18 cellular contexts compared by ENCODE assay signal in genomic region chr10:128086003-128086863, GRCh38. TPM values are rescaled to one million over a fixed set of nuclear protein-coding genes. Genes with fewer than 3 reads are reported as not detected.
A peak's percentile ranks its signal among the peaks of the same experiment; 100 is the strongest.
DNase-seq lines count a peak whose midpoint lies in the region; ATAC-seq, FAIRE-seq and TF ChIP-seq lines count a peak whose summit lies in the region.
"Had no signal": no experiment of that assay in that cellular context is flagged by ENCODE, and none has a peak within 500 bp of the region (broad histone marks: within the 10 kb centered on the region; RNA-seq: fewer than 3 reads in every experiment).

No MANE protein-coding gene starts in this region.

- H3K36me3 Mint-ChIP-seq in nephron progenitor cell (ENCODE audit: low read depth): no peaks in the 10 kb centered on the region

- H3K36me3 ChIP-seq in right atrium auricular region (no peaks in the 10 kb centered on the region), GM12878 (ENCODE audit: control insufficient read depth in 2 of 2, insufficient read depth in 2 of 2, low read length in 1 of 2) (no peaks in the 10 kb centered on the region), HepG2 (replicated peaks in 1 of 2; ENCODE audit: control insufficient read depth in 1 of 2, insufficient read depth in 2 of 2, low read length in 2 of 2) (no peaks in the 10 kb centered on the region)

- ATAC-seq in GM12878 (peak; percentile 21; the same call in 2 of the 3 replicates), HepG2 (peak; percentile 82)
- ATAC-seq: T-cell had no signal

- TF ChIP-seq POLR2A in GM12878 (IDR thresholded peaks at IDR 0.05; ENCODE audit: low read depth, low read length) (no peak), HepG2 (IDR thresholded peaks at IDR 0.05; ENCODE audit: insufficient read depth in 1 of 2, low read depth in 2 of 2, low read length in 2 of 2) (no peak)

- H2AFZ ChIP-seq in GM12878 (ENCODE audit: control insufficient read depth, low read depth, low read length) (no peak overlapping the region), HepG2 (ENCODE audit: low read length) (no peak overlapping the region)

- no peaks in the 10 kb centered on the region for H3K9me3 Mint-ChIP-seq in nephron progenitor cell
- H3K9me3 Mint-ChIP-seq: activated T-helper 2 cell treated with anti-CD3 and anti-CD28 coated beads, Interferon-gamma antibody, Interleukin-2, Interleukin-4, amounts not matched to agents 10 μg/mL and 5 μg/mL and 100 μg/mL, durations not matched to agents 14 hours and 24 hours and 36 hours; T-cell had no signal

- intact Hi-C loops in cardiac septum (cut with DNase I) (no loop called here), GM12878 (cut with micrococcal nuclease; ENCODE audit: unreplicated experiment) (no loop called here), HepG2 (cut with micrococcal nuclease; ENCODE audit: unreplicated experiment) (no loop called here)

- SMC1A ChIA-PET in GM12878 (lab: Charles Lee; ENCODE audit: uncharacterized antibody, unreplicated experiment): no interaction called here

- TF ChIP-seq CTCF in right atrium auricular region (IDR thresholded peaks at IDR 0.05) (no peak), GM12878 (IDR thresholded peaks at IDR 0.05 in 2 of 3, conservative IDR thresholded peaks at IDR 0.05 in 1 of 3; ENCODE audit: control insufficient read depth in 2 of 3, extremely low read depth in 1 of 3, insufficient read depth in 1 of 3, low read depth in 3 of 3, low read length in 3 of 3) (no peak), HepG2 (CRISPR knock-in tag; IDR thresholded peaks at IDR 0.05) (no peak), nephron progenitor cell (IDR thresholded peaks at IDR 0.05) (no peak)

- RAD21 ChIA-PET in GM12878 (lab: Charles Lee; ENCODE audit: unreplicated experiment): interaction anchor here (0.6 to 1.3 kb wide), 3 partner anchors 40 to 65 kb away, joined by 3 to 5 read pairs (median 5); no protein-coding TSS in a partner anchor

- BruUV-seq in GM12878 (replicated peaks; lab: Mats Ljungman, UMichigan) (no TSS peak), HepG2 (replicated peaks; lab: Mats Ljungman, UMichigan) (no TSS peak)

- H3K9me3 ChIP-seq in right atrium auricular region: no peaks in the 10 kb centered on the region
- no peaks in the 10 kb centered on the region for H3K9me3 ChIP-seq in GM12878 (replicated peaks; ENCODE audit: control insufficient read depth, insufficient read depth, low read length)
- no peaks in the 10 kb centered on the region for H3K9me3 ChIP-seq in HepG2 (ENCODE audit: low read length)
- H3K9me3 ChIP-seq: Caco-2 had no signal

- H3K27ac ChIP-seq in right atrium auricular region: no peak overlapping the region
- no peak overlapping the region for H3K27ac ChIP-seq in GM12878 (ENCODE audit: control insufficient read depth, insufficient read depth)
- H3K27ac ChIP-seq in HepG2 (ENCODE audit: extremely low read length, insufficient read depth, low read length): no peak overlapping the region

- H3K4me1 Mint-ChIP-seq in nephron progenitor cell: no peaks in the 10 kb centered on the region

- no peak overlapping the region for H3K4me3 Mint-ChIP-seq in nephron progenitor cell
- H3K4me3 Mint-ChIP-seq: T-cell had no signal

- no peak for TF ChIP-seq RAD21 in GM12878 (IDR thresholded peaks at IDR 0.05; ENCODE audit: insufficient read depth, low read depth, low read length)
- TF ChIP-seq RAD21 in HepG2 (CRISPR knock-in tag; IDR thresholded peaks at IDR 0.05): no peak

- H3K79me2 ChIP-seq in GM12878 (ENCODE audit: control insufficient read depth, insufficient read depth, low read length) (no peaks in the 10 kb centered on the region), HepG2 (ENCODE audit: insufficient read depth, low read length) (no peaks in the 10 kb centered on the region)

- H4K20me1 ChIP-seq in GM12878 (ENCODE audit: control insufficient read depth, insufficient read depth): no peaks in the 10 kb centered on the region
- H4K20me1 ChIP-seq in HepG2 (ENCODE audit: insufficient read depth, low read length): no peaks in the 10 kb centered on the region

- POLR2A ChIA-PET in GM12878 (lab: Charles Lee): no interaction called here
- POLR2A ChIA-PET in HepG2 (lab: Yijun Ruan, JAX): no interaction called here

- no peak overlapping the region for H3K27ac Mint-ChIP-seq in nephron progenitor cell
- H3K27ac Mint-ChIP-seq: activated T-helper 2 cell treated with anti-CD3 and anti-CD28 coated beads, Interferon-gamma antibody, Interleukin-2, Interleukin-4, amounts not matched to agents 10 μg/mL and 5 μg/mL and 100 μg/mL, durations not matched to agents 14 hours and 24 hours and 36 hours; T-cell had no signal

- no peak for FAIRE-seq in GM12878 (lab: Jason Lieb, UNC)
- FAIRE-seq in HepG2 (lab: Jason Lieb, UNC): no peak
- FAIRE-seq: endometrium, small intestine had no signal

- CTCF ChIA-PET in GM12878 (lab: Yijun Ruan, JAX) (interaction anchor here (1.1 kb wide), 1 partner anchor 51 kb away, joined by 3 read pairs; no protein-coding TSS in a partner anchor), HepG2 (lab: Yijun Ruan, JAX; ENCODE audit: low intra/inter-chr PET ratio, low total read pairs) (no interaction called here)

- H3K4me3 ChIP-seq in right atrium auricular region (no peak overlapping the region), GM12878 (no peak overlapping the region), HepG2 (replicated peaks in 1 of 3; ENCODE audit: insufficient read depth in 1 of 3, low read depth in 2 of 3, low read length in 3 of 3) (no peak overlapping the region; a peak in 1 of 6 replicates)

- no peak overlapping the region for H3K4me2 ChIP-seq in GM12878 (ENCODE audit: control insufficient read depth, insufficient read depth)
- H3K4me2 ChIP-seq in HepG2 (ENCODE audit: low read depth, low read length): peak overlapping the region; percentile 47; the same call in 1 of the 2 replicates

- H3K27me3 Mint-ChIP-seq in nephron progenitor cell (ENCODE audit: low read depth, poor library complexity): peaks cover 12% of the 10 kb centered on the region
- H3K27me3 Mint-ChIP-seq: T-cell had no signal

- in situ Hi-C loops in GM12878 (cut with MboI) (no loop called here), HepG2 (cut with HindIII; ENCODE audit: extremely low pct_ligation_motif_present, low pct_unique_long_range_greater_than_20kb) (loop anchor here (25.0 kb wide), 1 partner anchor 451 kb away; no protein-coding TSS in a partner anchor)

- peak; percentile 62 for DNase-seq in cardiac septum (ENCODE audit: low spot score)
- no peak for DNase-seq in right atrium auricular region (ENCODE audit: low spot score)
- DNase-seq in GM12878 (ENCODE audit: low read depth, low spot score): no peak
- DNase-seq in HepG2 (ENCODE audit: low spot score): no peak
- peak; percentile 26 for DNase-seq in ureter (ENCODE audit: low spot score)
- DNase-seq in NCI-H187 treated with DMSO at 0.1 percent for 48 hours (lab: John Stamatoyannopoulos, UW): no peak
- DNase-seq in nephron progenitor cell: no peak
- DNase-seq in AG08395 (ENCODE audit: low spot score): no peak
- DNase-seq: Caco-2; foreskin melanocyte; left cardiac atrium; NCI-H1048; NCI-H2107; small intestine; stimulated activated CD4-positive, alpha-beta T cell treated with anti-CD3 and anti-CD28 coated beads, Interleukin-4, amount 100 ng/mL, for 24 hours; T-cell had no signal

- 41% methylated on average over 10 of the region's 10 CpGs for WGBS in GM12878 (ENCODE audit: insufficient coverage, insufficient replicate concordance, low lambda C conversion rate, missing lambda C conversion rate)
- 0% methylated on average over 1 of the region's 10 CpGs for WGBS in HepG2 (ENCODE audit: low lambda C conversion rate)

- no peaks in the 10 kb centered on the region for H3K27me3 ChIP-seq in right atrium auricular region
- no peaks in the 10 kb centered on the region for H3K27me3 ChIP-seq in GM12878 (replicated peaks in 1 of 2; ENCODE audit: control insufficient read depth in 2 of 2, insufficient read depth in 2 of 2, low read length in 1 of 2)
- peaks cover 0 to 14% of the 10 kb centered on the region in 2 experiments; a peak in 2 of 5 replicates for H3K27me3 ChIP-seq in HepG2 (ENCODE audit: control insufficient read depth in 1 of 2, insufficient read depth in 2 of 2, low read length in 2 of 2)

- H3K4me1 ChIP-seq in right atrium auricular region (no peaks in the 10 kb centered on the region), GM12878 (ENCODE audit: control insufficient read depth, insufficient read depth, low read length) (no peaks in the 10 kb centered on the region), HepG2 (ENCODE audit: insufficient read depth, low read length) (peaks cover 16% of the 10 kb centered on the region)

- no peak for TF ChIP-seq EP300 in GM12878 (IDR thresholded peaks at IDR 0.05; ENCODE audit: borderline replicate concordance in 1 of 2, control insufficient read depth in 1 of 2, low read depth in 2 of 2, low read length in 2 of 2)
- TF ChIP-seq EP300 in HepG2 (IDR thresholded peaks at IDR 0.05; ENCODE audit: low read depth in 2 of 2, low read length in 2 of 2): no peak
- TF ChIP-seq EP300 in HepG2 (CRISPR knock-in tag; IDR thresholded peaks at IDR 0.05; ENCODE audit: borderline replicate concordance): no peak

- H3K9ac ChIP-seq in GM12878 (ENCODE audit: control insufficient read depth, insufficient read depth, low read length) (no peak overlapping the region), HepG2 (ENCODE audit: insufficient read depth, low read depth, low read length) (no peak overlapping the region)

RNA-seq across cellular contexts. Expression of gene MKI67, which starts 40.0 kb away (rescaled TPM):
- total RNA-seq in cardiac septum (1.1 TPM), right atrium auricular region (1 to 10 TPM in 1 of 2 donors, under 1 TPM in 1; 0.35 to 4.0 TPM), GM12878 (2014; rRNA removed) (72.0 and 89.6 TPM in 2 replicates), GM12878 (2014; rRNA removed; fragmentation: Illumina TruSeq; extraction: Trizol) (75.9 and 82.4 TPM in 2 replicates), GM12878 (2021) (168 and 183 TPM in 2 replicates), HepG2 (2016; rRNA removed; fragmentation: Illumina TruSeq; extraction: Trizol) (22.9 and 54.3 TPM in 2 replicates), ureter (2.6 TPM)
- total RNA-seq in GM12878 (2013; cell fraction: nucleolus; rRNA removed): 83.4 and 83.6 TPM in 2 replicates
- 35.4 TPM for polyA plus RNA-seq in GM12878 (2011; ENCODE audit: low read depth)
- polyA plus RNA-seq in GM12878 (2011; rRNA removed) (53.4 and 54.7 TPM in 2 replicates), GM12878 (2014; fragmentation: Illumina TruSeq; extraction: Trizol) (174 and 182 TPM in 2 replicates), GM12878 (2014; fragmentation: Nextera tagmentation; extraction: Ambion mirVana) (10 to 100 TPM; 22.3 to 37.5 TPM), GM12878 (2014; rRNA removed) (76.3 and 88.9 TPM in 2 replicates), GM12878 (2016; fragmentation: Nextera tagmentation; extraction: Ambion mirVana) (100 to 1,000 TPM; 143 to 148 TPM), HepG2 (2011; rRNA removed) (4.7 and 6.7 TPM in 2 replicates)
- polyA plus RNA-seq in GM12878 (2011; cell fraction: cytosol; rRNA removed): 49.7 and 61.9 TPM in 2 replicates
- 147 and 191 TPM in 2 replicates for polyA plus RNA-seq in GM12878 (2011; cell fraction: nucleus; rRNA removed)
- polyA plus RNA-seq in GM12878 (2012): 44.4 and 49.8 TPM in 2 replicates
- 51.4 and 64.0 TPM in 2 replicates for polyA minus RNA-seq in GM12878 (2011; rRNA and poly(A)+ RNA removed)
- polyA minus RNA-seq in GM12878 (2011; cell fraction: cytosol; rRNA and poly(A)+ RNA removed): 61.1 and 66.3 TPM in 2 replicates
- polyA minus RNA-seq in GM12878 (2011; cell fraction: nucleus; rRNA and poly(A)+ RNA removed): 61.4 and 96.2 TPM in 2 replicates
- total RNA-seq in HepG2 (2016; cell fraction: cytosol; rRNA removed; fragmentation: Illumina TruSeq; extraction: Trizol; ENCODE audit: low read depth): 2.3 and 2.6 TPM in 2 replicates
- total RNA-seq in HepG2 (2016; cell fraction: insoluble cytoplasmic fraction; rRNA removed; fragmentation: Illumina TruSeq; extraction: Trizol): 19.0 and 47.1 TPM in 2 replicates
- total RNA-seq in HepG2 (2016; cell fraction: membrane; rRNA removed; fragmentation: Illumina TruSeq; extraction: Trizol): 8.0 and 10.9 TPM in 2 replicates
- total RNA-seq in HepG2 (2016; cell fraction: nucleus; rRNA removed; fragmentation: Illumina TruSeq; extraction: Trizol): 63.2 and 64.1 TPM in 2 replicates
- 5.0 and 5.1 TPM in 2 replicates for polyA plus RNA-seq in HepG2 (2011; cell fraction: cytosol; rRNA removed)
- 10.0 and 14.1 TPM in 2 replicates for polyA plus RNA-seq in HepG2 (2011; cell fraction: nucleus; rRNA removed)
- 6.6 and 17.1 TPM in 2 replicates for polyA plus RNA-seq in HepG2 (2012)
- polyA plus RNA-seq in HepG2 (2016; cell fraction: cytosol; fragmentation: Illumina TruSeq; extraction: Trizol; ENCODE audit: low read depth): 1.0 and 1.3 TPM in 2 replicates
- 49.6 and 59.8 TPM in 2 replicates for polyA plus RNA-seq in HepG2 (2016; cell fraction: insoluble cytoplasmic fraction; fragmentation: Illumina TruSeq; extraction: Trizol; ENCODE audit: low read depth)
- polyA plus RNA-seq in HepG2 (2016; cell fraction: membrane; fragmentation: Illumina TruSeq; extraction: Trizol; ENCODE audit: low read depth): 2.2 and 3.0 TPM in 2 replicates
- polyA plus RNA-seq in HepG2 (2016; cell fraction: nucleus; fragmentation: Illumina TruSeq; extraction: Trizol; ENCODE audit: insufficient read depth, low read depth): 88.9 and 112 TPM in 2 replicates
- 8.0 and 51.1 TPM in 2 replicates for polyA minus RNA-seq in HepG2 (2011; rRNA and poly(A)+ RNA removed; ENCODE audit: low replicate concordance)
- 16.7 and 21.3 TPM in 2 replicates for polyA minus RNA-seq in HepG2 (2011; cell fraction: cytosol; rRNA and poly(A)+ RNA removed)
- polyA minus RNA-seq in HepG2 (2011; cell fraction: nucleus; rRNA and poly(A)+ RNA removed): 25.5 and 35.3 TPM in 2 replicates

Comparison
In these comparisons a context has a peak if more than half of its experiments do, and no peak if none do; other contexts are left out.
1. DNase-seq: peak in cardiac septum (single experiment) and ureter (single experiment); none in right atrium auricular region (single experiment), GM12878 (single experiment), HepG2 (single experiment), NCI-H187 treated with DMSO at 0.1 percent for 48 hours (single experiment), nephron progenitor cell (single experiment) and AG08395 (single experiment).